Comparison of ENCODE assay signal across 8 cellular contexts in genomic region chr9:81814794-81815464, GRCh38.
DNase-seq lines count a peak whose midpoint lies in the region; ATAC-seq and TF ChIP-seq lines count a peak whose summit lies in the region.

No MANE protein-coding gene starts in this region.

- ATAC-seq in GM19372 (IDR thresholded peaks at IDR 0.05; ENCODE audit: low read depth, unreplicated experiment) = peak; percentile 52
- peak; percentile 84 for ATAC-seq in HG03135 (IDR thresholded peaks at IDR 0.05; ENCODE audit: unreplicated experiment)
- peak; percentile 58 for ATAC-seq in SK-N-SH treated with all-trans-retinoic acid at 6 μM for 48 hours

- intact Hi-C loops in activated naive CD4-positive, alpha-beta T cell treated with anti-CD3 and anti-CD28 coated beads for 36 hours (cut with micrococcal nuclease) = no loop called here

- DNase-seq in neural crest cell (ENCODE audit: low read depth, low spot score) (no peak), ecto neural progenitor cell (ENCODE audit: low spot score) (no peak), NCI-H446 treated with DMSO at 0.1 percent for 48 hours (lab: John Stamatoyannopoulos, UW) (no peak)
- no peak for DNase-seq in activated naive CD4-positive, alpha-beta T cell treated with anti-CD3 and anti-CD28 coated beads for 36 hours
- no peak for DNase-seq in activated CD4-positive, alpha-beta T cell treated with anti-CD3 and anti-CD28 coated beads for 4 hours

- H3K9me3 Mint-ChIP-seq in neural crest cell = peaks cover 2% of the 10 kb centered on the region
- no peaks in the 10 kb centered on the region for H3K9me3 Mint-ChIP-seq in activated naive CD4-positive, alpha-beta T cell treated with anti-CD3 and anti-CD28 coated beads for 36 hours

- H3K4me1 Mint-ChIP-seq in neural crest cell = peaks cover 35% of the 10 kb centered on the region
- peaks cover 11% of the 10 kb centered on the region for H3K4me1 Mint-ChIP-seq in activated naive CD4-positive, alpha-beta T cell treated with anti-CD3 and anti-CD28 coated beads for 36 hours (ENCODE audit: low read depth)

- no peaks in the 10 kb centered on the region for H3K36me3 Mint-ChIP-seq in neural crest cell (ENCODE audit: low read depth)
- H3K36me3 Mint-ChIP-seq in activated naive CD4-positive, alpha-beta T cell treated with anti-CD3 and anti-CD28 coated beads for 36 hours (ENCODE audit: low read depth) = no peaks in the 10 kb centered on the region

- no peaks in the 10 kb centered on the region for H3K27me3 Mint-ChIP-seq in neural crest cell (ENCODE audit: low read depth)
- H3K27me3 Mint-ChIP-seq in activated naive CD4-positive, alpha-beta T cell treated with anti-CD3 and anti-CD28 coated beads for 36 hours (ENCODE audit: low read depth) = no peaks in the 10 kb centered on the region

- H3K27ac Mint-ChIP-seq in neural crest cell (ENCODE audit: unreplicated experiment) = peak overlapping the region; percentile 55
- no peak overlapping the region for H3K27ac Mint-ChIP-seq in activated naive CD4-positive, alpha-beta T cell treated with anti-CD3 and anti-CD28 coated beads for 36 hours

- CTCF ChIA-PET in activated naive CD4-positive, alpha-beta T cell treated with anti-CD3 and anti-CD28 coated beads for 36 hours (lab: Charles Lee) = interaction anchor here (0.6 kb wide), 1 partner anchor 36 kb away, joined by 5 read pairs; no protein-coding TSS in a partner anchor

- H3K4me3 Mint-ChIP-seq in neural crest cell = no peak overlapping the region
- no peak overlapping the region for H3K4me3 Mint-ChIP-seq in activated naive CD4-positive, alpha-beta T cell treated with anti-CD3 and anti-CD28 coated beads for 36 hours

- TF ChIP-seq CTCF in neural crest cell (conservative IDR thresholded peaks at IDR 0.05) = no peak

TF ChIP-seq in SK-N-SH treated with all-trans-retinoic acid at 6 μM for 48 hours, 23 proteins besides CTCF, POLR2A, EP300 and RAD21:
- TF ChIP-seq ARNTL (CRISPR knock-in tag; IDR thresholded peaks at IDR 0.05; ENCODE audit: borderline replicate concordance, low read depth) = no peak
- no peak for TF ChIP-seq ZNF565 (CRISPR knock-in tag; conservative IDR thresholded peaks at IDR 0.05; ENCODE audit: low read depth)
